ENCODE assay signal across 1 cellular context in genomic region chr16:72875291-72876036, GRCh38.
TF ChIP-seq lines count a peak whose summit lies in the region.

No MANE protein-coding gene starts in this region.

TF ChIP-seq in SK-N-SH, 30 proteins besides CTCF, POLR2A, EP300 and RAD21 (continued from another document):
- TF ChIP-seq, protein P1, sequence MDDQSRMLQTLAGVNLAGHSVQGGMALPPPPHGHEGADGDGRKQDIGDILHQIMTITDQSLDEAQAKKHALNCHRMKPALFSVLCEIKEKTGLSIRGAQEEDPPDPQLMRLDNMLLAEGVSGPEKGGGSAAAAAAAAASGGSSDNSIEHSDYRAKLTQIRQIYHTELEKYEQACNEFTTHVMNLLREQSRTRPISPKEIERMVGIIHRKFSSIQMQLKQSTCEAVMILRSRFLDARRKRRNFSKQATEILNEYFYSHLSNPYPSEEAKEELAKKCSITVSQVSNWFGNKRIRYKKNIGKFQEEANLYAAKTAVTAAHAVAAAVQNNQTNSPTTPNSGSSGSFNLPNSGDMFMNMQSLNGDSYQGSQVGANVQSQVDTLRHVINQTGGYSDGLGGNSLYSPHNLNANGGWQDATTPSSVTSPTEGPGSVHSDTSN (IDR thresholded peaks at IDR 0.05) = no peak
- no peak for TF ChIP-seq NFIC (IDR thresholded peaks at IDR 0.05; ENCODE audit: borderline replicate concordance)
- TF ChIP-seq FOXJ3 (CRISPR knock-in tag; IDR thresholded peaks at IDR 0.05) = no peak
